1 cellular context compared by ENCODE assay signal in the genomic region with DNA sequence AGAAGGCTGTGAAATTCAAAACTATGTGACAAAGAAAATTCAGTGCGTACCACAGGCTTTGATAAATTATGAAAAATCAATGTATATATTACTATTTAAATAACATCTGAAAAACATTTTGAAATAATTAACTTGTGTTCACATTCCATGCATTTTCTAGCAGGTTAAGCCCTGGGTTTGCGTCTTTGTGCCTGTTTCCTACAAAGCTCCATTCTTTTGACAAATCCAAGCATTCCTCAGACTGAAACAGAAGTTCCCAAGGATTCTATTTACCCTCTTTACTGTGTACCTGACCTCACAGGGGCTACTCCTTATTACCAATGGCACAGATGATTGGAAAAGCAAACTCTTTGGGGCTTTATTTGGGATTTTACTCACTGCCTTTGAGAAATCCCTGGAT.
TF ChIP-seq lines count a peak whose summit lies in the region.

No MANE protein-coding gene starts in this region.

TF ChIP-seq in neural cell, 6 proteins besides CTCF, POLR2A, EP300 and RAD21:
- TF ChIP-seq TAF1 (IDR thresholded peaks at IDR 0.05; ENCODE audit: low read depth) (no peak), MXI1 (conservative IDR thresholded peaks at IDR 0.05; ENCODE audit: poor library complexity, severe bottlenecking) (no peak), POLR2AphosphoS5 (IDR thresholded peaks at IDR 0.05) (no peak), SMC3 (conservative IDR thresholded peaks at IDR 0.05; ENCODE audit: poor library complexity) (no peak), EZH2 (IDR thresholded peaks at IDR 0.05; ENCODE audit: borderline replicate concordance, insufficient read depth, low read length, poor library complexity, severe bottlenecking) (no peak)
- TF ChIP-seq, protein P1, sequence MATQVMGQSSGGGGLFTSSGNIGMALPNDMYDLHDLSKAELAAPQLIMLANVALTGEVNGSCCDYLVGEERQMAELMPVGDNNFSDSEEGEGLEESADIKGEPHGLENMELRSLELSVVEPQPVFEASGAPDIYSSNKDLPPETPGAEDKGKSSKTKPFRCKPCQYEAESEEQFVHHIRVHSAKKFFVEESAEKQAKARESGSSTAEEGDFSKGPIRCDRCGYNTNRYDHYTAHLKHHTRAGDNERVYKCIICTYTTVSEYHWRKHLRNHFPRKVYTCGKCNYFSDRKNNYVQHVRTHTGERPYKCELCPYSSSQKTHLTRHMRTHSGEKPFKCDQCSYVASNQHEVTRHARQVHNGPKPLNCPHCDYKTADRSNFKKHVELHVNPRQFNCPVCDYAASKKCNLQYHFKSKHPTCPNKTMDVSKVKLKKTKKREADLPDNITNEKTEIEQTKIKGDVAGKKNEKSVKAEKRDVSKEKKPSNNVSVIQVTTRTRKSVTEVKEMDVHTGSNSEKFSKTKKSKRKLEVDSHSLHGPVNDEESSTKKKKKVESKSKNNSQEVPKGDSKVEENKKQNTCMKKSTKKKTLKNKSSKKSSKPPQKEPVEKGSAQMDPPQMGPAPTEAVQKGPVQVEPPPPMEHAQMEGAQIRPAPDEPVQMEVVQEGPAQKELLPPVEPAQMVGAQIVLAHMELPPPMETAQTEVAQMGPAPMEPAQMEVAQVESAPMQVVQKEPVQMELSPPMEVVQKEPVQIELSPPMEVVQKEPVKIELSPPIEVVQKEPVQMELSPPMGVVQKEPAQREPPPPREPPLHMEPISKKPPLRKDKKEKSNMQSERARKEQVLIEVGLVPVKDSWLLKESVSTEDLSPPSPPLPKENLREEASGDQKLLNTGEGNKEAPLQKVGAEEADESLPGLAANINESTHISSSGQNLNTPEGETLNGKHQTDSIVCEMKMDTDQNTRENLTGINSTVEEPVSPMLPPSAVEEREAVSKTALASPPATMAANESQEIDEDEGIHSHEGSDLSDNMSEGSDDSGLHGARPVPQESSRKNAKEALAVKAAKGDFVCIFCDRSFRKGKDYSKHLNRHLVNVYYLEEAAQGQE (IDR thresholded peaks at IDR 0.05; ENCODE audit: borderline replicate concordance): no peak
